Comparison of ENCODE assay signal across 1 cellular context in genomic region chr7:157000741-157001653, GRCh38.
TF ChIP-seq lines count a peak whose summit lies in the region.

No MANE protein-coding gene starts in this region.

TF ChIP-seq in K562, 482 proteins besides CTCF, POLR2A, EP300 and RAD21 (continued from another document and continues in another):
- no peak for TF ChIP-seq NR2C1 (IDR thresholded peaks at IDR 0.05)
- peak; percentile 52; the same call in 1 of the 2 replicates for TF ChIP-seq NR2C1 (tag; IDR thresholded peaks at IDR 0.05)
- TF ChIP-seq, protein P1, sequence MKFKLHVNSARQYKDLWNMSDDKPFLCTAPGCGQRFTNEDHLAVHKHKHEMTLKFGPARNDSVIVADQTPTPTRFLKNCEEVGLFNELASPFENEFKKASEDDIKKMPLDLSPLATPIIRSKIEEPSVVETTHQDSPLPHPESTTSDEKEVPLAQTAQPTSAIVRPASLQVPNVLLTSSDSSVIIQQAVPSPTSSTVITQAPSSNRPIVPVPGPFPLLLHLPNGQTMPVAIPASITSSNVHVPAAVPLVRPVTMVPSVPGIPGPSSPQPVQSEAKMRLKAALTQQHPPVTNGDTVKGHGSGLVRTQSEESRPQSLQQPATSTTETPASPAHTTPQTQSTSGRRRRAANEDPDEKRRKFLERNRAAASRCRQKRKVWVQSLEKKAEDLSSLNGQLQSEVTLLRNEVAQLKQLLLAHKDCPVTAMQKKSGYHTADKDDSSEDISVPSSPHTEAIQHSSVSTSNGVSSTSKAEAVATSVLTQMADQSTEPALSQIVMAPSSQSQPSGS (CRISPR knock-in tag; IDR thresholded peaks at IDR 0.05): no peak
- TF ChIP-seq ID3 (CRISPR knock-in tag; IDR thresholded peaks at IDR 0.05): no peak
- no peak for TF ChIP-seq ID3 (tag; IDR thresholded peaks at IDR 0.05)
- no peak for TF ChIP-seq KLF13 (tag; IDR thresholded peaks at IDR 0.05; ENCODE audit: borderline replicate concordance, low read depth)
- TF ChIP-seq MBD1 (CRISPR knock-in tag; IDR thresholded peaks at IDR 0.05): 0 out of 2 replicates have a peak, but pooled peaks have one; percentile 33
- TF ChIP-seq TEAD2 (tag; IDR thresholded peaks at IDR 0.05): no peak
- TF ChIP-seq SAP30 (IDR thresholded peaks at IDR 0.05; ENCODE audit: borderline replicate concordance, insufficient read depth, low read depth, low read length, poor library complexity, severe bottlenecking): no peak
- no peak for TF ChIP-seq POLR2G (IDR thresholded peaks at IDR 0.05; ENCODE audit: low read depth, low read length)
- no peak for TF ChIP-seq ZNF589 (CRISPR knock-in tag; IDR thresholded peaks at IDR 0.05; ENCODE audit: low read depth)
- no peak for TF ChIP-seq GTF2F1 (IDR thresholded peaks at IDR 0.05; ENCODE audit: low read depth, low read length)
- TF ChIP-seq KDM2B (CRISPR knock-in tag; IDR thresholded peaks at IDR 0.05): no peak
- no peak for TF ChIP-seq SIRT6 (IDR thresholded peaks at IDR 0.05; ENCODE audit: low read depth, low read length)
- TF ChIP-seq, protein P2, sequence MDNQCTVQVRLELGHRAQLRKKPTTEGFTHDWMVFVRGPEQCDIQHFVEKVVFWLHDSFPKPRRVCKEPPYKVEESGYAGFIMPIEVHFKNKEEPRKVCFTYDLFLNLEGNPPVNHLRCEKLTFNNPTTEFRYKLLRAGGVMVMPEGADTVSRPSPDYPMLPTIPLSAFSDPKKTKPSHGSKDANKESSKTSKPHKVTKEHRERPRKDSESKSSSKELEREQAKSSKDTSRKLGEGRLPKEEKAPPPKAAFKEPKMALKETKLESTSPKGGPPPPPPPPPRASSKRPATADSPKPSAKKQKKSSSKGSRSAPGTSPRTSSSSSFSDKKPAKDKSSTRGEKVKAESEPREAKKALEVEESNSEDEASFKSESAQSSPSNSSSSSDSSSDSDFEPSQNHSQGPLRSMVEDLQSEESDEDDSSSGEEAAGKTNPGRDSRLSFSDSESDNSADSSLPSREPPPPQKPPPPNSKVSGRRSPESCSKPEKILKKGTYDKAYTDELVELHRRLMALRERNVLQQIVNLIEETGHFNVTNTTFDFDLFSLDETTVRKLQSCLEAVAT (IDR thresholded peaks at IDR 0.05): no peak
- TF ChIP-seq SUPT5H (IDR thresholded peaks at IDR 0.05): no peak
- no peak for TF ChIP-seq ETS2 (tag; IDR thresholded peaks at IDR 0.05; ENCODE audit: borderline replicate concordance, poor library complexity, severe bottlenecking)
- TF ChIP-seq, protein P3, sequence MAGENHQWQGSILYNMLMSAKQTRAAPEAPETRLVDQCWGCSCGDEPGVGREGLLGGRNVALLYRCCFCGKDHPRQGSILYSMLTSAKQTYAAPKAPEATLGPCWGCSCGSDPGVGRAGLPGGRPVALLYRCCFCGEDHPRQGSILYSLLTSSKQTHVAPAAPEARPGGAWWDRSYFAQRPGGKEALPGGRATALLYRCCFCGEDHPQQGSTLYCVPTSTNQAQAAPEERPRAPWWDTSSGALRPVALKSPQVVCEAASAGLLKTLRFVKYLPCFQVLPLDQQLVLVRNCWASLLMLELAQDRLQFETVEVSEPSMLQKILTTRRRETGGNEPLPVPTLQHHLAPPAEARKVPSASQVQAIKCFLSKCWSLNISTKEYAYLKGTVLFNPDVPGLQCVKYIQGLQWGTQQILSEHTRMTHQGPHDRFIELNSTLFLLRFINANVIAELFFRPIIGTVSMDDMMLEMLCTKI (IDR thresholded peaks at IDR 0.05; ENCODE audit: partially characterized antibody): no peak
- TF ChIP-seq TGIF2 (CRISPR knock-in tag; IDR thresholded peaks at IDR 0.05): no peak
- no peak for TF ChIP-seq CSDE1 (IDR thresholded peaks at IDR 0.05)
- TF ChIP-seq ZNF124 (CRISPR knock-in tag; IDR thresholded peaks at IDR 0.05): no peak
- no peak for TF ChIP-seq ZNF507 (tag; conservative IDR thresholded peaks at IDR 0.05)
- TF ChIP-seq NFATC3 (IDR thresholded peaks at IDR 0.05): no peak
- TF ChIP-seq STAT6 (CRISPR knock-in tag; IDR thresholded peaks at IDR 0.05): no peak
- no peak for TF ChIP-seq ESRRA (IDR thresholded peaks at IDR 0.05; ENCODE audit: borderline replicate concordance, low read depth)
- TF ChIP-seq MBD2 (IDR thresholded peaks at IDR 0.05; ENCODE audit: borderline replicate concordance, low read depth): no peak
- TF ChIP-seq SMAD4 (CRISPR knock-in tag; conservative IDR thresholded peaks at IDR 0.05): no peak; the same call in 1 of the 2 replicates
- no peak for TF ChIP-seq ZBED1 (IDR thresholded peaks at IDR 0.05)
- no peak for TF ChIP-seq ZC3H8 (IDR thresholded peaks at IDR 0.05)
- TF ChIP-seq HNRNPH1 (optimal IDR thresholded peaks at IDR 0.05; ENCODE audit: low read depth, low read length): no peak
- no peak for TF ChIP-seq ZBTB7A (IDR thresholded peaks at IDR 0.05; ENCODE audit: borderline replicate concordance, control insufficient read depth, low read depth, low read length)
- TF ChIP-seq DMBX1 (CRISPR knock-in tag; IDR thresholded peaks at IDR 0.05; ENCODE audit: borderline replicate concordance): 0 out of 2 replicates have a peak, but pooled peaks have one; percentile 16
- no peak for TF ChIP-seq ZNF408 (CRISPR knock-in tag; IDR thresholded peaks at IDR 0.05; ENCODE audit: low read depth)
- no peak for TF ChIP-seq THRAP3 (IDR thresholded peaks at IDR 0.05; ENCODE audit: borderline replicate concordance)
- TF ChIP-seq, protein P4, sequence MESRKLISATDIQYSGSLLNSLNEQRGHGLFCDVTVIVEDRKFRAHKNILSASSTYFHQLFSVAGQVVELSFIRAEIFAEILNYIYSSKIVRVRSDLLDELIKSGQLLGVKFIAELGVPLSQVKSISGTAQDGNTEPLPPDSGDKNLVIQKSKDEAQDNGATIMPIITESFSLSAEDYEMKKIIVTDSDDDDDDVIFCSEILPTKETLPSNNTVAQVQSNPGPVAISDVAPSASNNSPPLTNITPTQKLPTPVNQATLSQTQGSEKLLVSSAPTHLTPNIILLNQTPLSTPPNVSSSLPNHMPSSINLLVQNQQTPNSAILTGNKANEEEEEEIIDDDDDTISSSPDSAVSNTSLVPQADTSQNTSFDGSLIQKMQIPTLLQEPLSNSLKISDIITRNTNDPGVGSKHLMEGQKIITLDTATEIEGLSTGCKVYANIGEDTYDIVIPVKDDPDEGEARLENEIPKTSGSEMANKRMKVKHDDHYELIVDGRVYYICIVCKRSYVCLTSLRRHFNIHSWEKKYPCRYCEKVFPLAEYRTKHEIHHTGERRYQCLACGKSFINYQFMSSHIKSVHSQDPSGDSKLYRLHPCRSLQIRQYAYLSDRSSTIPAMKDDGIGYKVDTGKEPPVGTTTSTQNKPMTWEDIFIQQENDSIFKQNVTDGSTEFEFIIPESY (CRISPR knock-in tag; IDR thresholded peaks at IDR 0.05): no peak; the same call in 1 of the 2 replicates
- no peak for TF ChIP-seq CHD7 (IDR thresholded peaks at IDR 0.05; ENCODE audit: low read depth, low read length)
- TF ChIP-seq MTA1 (IDR thresholded peaks at IDR 0.05; ENCODE audit: borderline replicate concordance): no peak
- TF ChIP-seq FOXJ2 (tag; IDR thresholded peaks at IDR 0.05): no peak
